ENCODE assay signal across 21 cellular contexts in the genomic region with DNA sequence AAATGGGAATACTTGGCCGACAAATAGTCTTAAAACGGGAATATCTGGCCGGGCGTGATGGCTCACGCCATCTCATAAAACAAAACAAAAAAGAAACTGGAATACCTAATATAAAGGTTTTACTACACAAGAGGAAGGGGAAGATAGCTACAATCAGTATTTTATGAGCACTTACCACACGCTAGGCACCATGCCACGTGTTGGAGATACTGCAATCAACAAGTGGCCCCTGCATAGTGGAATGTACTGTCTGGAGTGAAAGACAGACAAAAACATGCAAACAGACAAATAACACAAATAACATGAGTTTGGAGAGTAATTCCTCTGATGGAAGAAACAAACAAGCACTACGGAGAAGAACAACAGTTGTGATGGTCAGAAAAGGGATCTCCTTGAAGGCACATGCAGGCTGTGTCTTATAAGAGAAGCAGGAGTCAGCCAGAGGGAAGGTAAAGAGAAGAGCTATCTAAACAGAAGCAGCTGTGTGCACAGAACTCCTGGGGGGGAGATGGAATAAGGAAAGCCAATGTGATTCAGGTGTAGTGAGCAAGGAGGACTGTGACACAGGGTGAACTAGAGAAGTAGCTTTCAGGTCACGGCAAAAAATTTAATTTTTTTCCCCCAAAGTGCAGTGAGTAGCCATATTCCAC. TPM values are rescaled to one million over a fixed set of nuclear protein-coding genes. Genes with fewer than 3 reads are reported as not detected.
DNase-seq lines count a peak whose midpoint lies in the region; ATAC-seq, FAIRE-seq and TF ChIP-seq lines count a peak whose summit lies in the region.
"Had no signal": no experiment of that assay in that cellular context is flagged by ENCODE, and none has a peak within 500 bp of the region (broad histone marks: within the 10 kb centered on the region; RNA-seq: fewer than 3 reads in every experiment).

No MANE protein-coding gene starts in this region.

- H3K4me3 ChIP-seq in HepG2 (replicated peaks in 1 of 3; ENCODE audit: insufficient read depth in 1 of 3, low read depth in 2 of 3, low read length in 3 of 3) (no peak overlapping the region), right lobe of liver (no peak overlapping the region)
- H3K4me3 ChIP-seq: left lung, Peyer's patch had no signal

- H3K36me3 Mint-ChIP-seq in effector memory CD8-positive, alpha-beta T cell (ENCODE audit: insufficient read depth) = peaks cover 7% of the 10 kb centered on the region
- H3K36me3 Mint-ChIP-seq: brain had no signal

- intact Hi-C loops in HepG2 (cut with micrococcal nuclease; ENCODE audit: unreplicated experiment) (no loop called here), right lobe of liver (cut with DNase I) (no loop called here)

- H3K27ac Mint-ChIP-seq in effector memory CD8-positive, alpha-beta T cell = peak overlapping the region; percentile 9 to 95
- H3K27ac Mint-ChIP-seq: brain had no signal

- DNase-seq in HepG2 (ENCODE audit: low spot score) (no peak), right lobe of liver (no peak), NCI-H2029 (lab: John Stamatoyannopoulos, UW) (peak; percentile 59), COLO668 (lab: John Stamatoyannopoulos, UW; ENCODE audit: unreplicated experiment) (no peak), midbrain (lab: John Stamatoyannopoulos, UW) (no peak)
- DNase-seq in effector memory CD8-positive, alpha-beta T cell = no peak
- DNase-seq: activated T-cell treated with anti-CD3 and anti-CD28 coated beads, Interleukin-2, amount 50 U/mL, for 1 hour; DMS 273 treated with DMSO at 0.1 percent for 48 hours; hippocampal formation; Karpas-422; left lung; mesendoderm; NCI-H1417 treated with DMSO at 0.1 percent for 48 hours; NCI-H524; occipital lobe; Peyer's patch; SIG-M5 had no signal

- no peak for TF ChIP-seq EP300 in HepG2 (IDR thresholded peaks at IDR 0.05; ENCODE audit: low read depth in 2 of 2, low read length in 2 of 2)
- no peak for TF ChIP-seq EP300 in HepG2 (CRISPR knock-in tag; IDR thresholded peaks at IDR 0.05; ENCODE audit: borderline replicate concordance)

- peak overlapping the region; percentile 29 for H2AFZ ChIP-seq in HepG2 (ENCODE audit: low read length)

- H3K79me2 ChIP-seq in HepG2 (ENCODE audit: insufficient read depth, low read length) = no peaks in the 10 kb centered on the region

- no peak for ATAC-seq in HepG2
- ATAC-seq in right lobe of liver = no peak
- no peak for ATAC-seq in effector memory CD8-positive, alpha-beta T cell (replicated peaks)
- ATAC-seq in GM18867 (IDR thresholded peaks at IDR 0.05; ENCODE audit: unreplicated experiment) = no peak

- H3K9me3 Mint-ChIP-seq in effector memory CD8-positive, alpha-beta T cell = peaks cover 0 to 4% of the 10 kb centered on the region in 2 donors

- H3K9me3 ChIP-seq in HepG2 (ENCODE audit: low read length) = no peaks in the 10 kb centered on the region
- no peaks in the 10 kb centered on the region for H3K9me3 ChIP-seq in right lobe of liver
- H3K9me3 ChIP-seq: left lung, Peyer's patch had no signal

- no peak for TF ChIP-seq RAD21 in HepG2 (CRISPR knock-in tag; IDR thresholded peaks at IDR 0.05)

- H3K27me3 ChIP-seq in HepG2 (ENCODE audit: control insufficient read depth in 1 of 2, insufficient read depth in 2 of 2, low read length in 2 of 2) (no peaks in the 10 kb centered on the region), right lobe of liver (no peaks in the 10 kb centered on the region)
- H3K27me3 ChIP-seq: left lung, Peyer's patch had no signal

- TF ChIP-seq POLR2A in HepG2 (IDR thresholded peaks at IDR 0.05; ENCODE audit: insufficient read depth in 1 of 2, low read depth in 2 of 2, low read length in 2 of 2) (no peak), right lobe of liver (IDR thresholded peaks at IDR 0.05) (no peak)

- POLR2A ChIA-PET in HepG2 (lab: Yijun Ruan, JAX) = no interaction called here

- FAIRE-seq in HepG2 (lab: Jason Lieb, UNC) = no peak
- FAIRE-seq: urothelium cell line had no signal

- H3K4me3 Mint-ChIP-seq in effector memory CD8-positive, alpha-beta T cell = no peak overlapping the region
- H3K4me3 Mint-ChIP-seq: brain; CD4-positive, alpha-beta T cell had no signal

- no peak overlapping the region for H3K4me2 ChIP-seq in HepG2 (ENCODE audit: low read depth, low read length)

- no peak overlapping the region for H3K27ac ChIP-seq in HepG2 (ENCODE audit: extremely low read length, insufficient read depth, low read length)
- no peak overlapping the region for H3K27ac ChIP-seq in right lobe of liver

- TF ChIP-seq CTCF in HepG2 (CRISPR knock-in tag; IDR thresholded peaks at IDR 0.05) (no peak), right lobe of liver (IDR thresholded peaks at IDR 0.05) (no peak)

- H3K4me1 Mint-ChIP-seq in effector memory CD8-positive, alpha-beta T cell (ENCODE audit: low read depth in 2 of 2) = peaks cover 23 to 41% of the 10 kb centered on the region in 2 donors
- H3K4me1 Mint-ChIP-seq: brain had no signal

- no peaks in the 10 kb centered on the region for H3K27me3 Mint-ChIP-seq in effector memory CD8-positive, alpha-beta T cell
- H3K27me3 Mint-ChIP-seq: brain; CD4-positive, alpha-beta T cell had no signal

- no peaks in the 10 kb centered on the region for H4K20me1 ChIP-seq in HepG2 (ENCODE audit: insufficient read depth, low read length)

- CTCF ChIA-PET in HepG2 (lab: Yijun Ruan, JAX; ENCODE audit: low intra/inter-chr PET ratio, low total read pairs) = no interaction called here

- WGBS in HepG2 (ENCODE audit: low lambda C conversion rate) = 87% methylated on average over 9 of the region's 9 CpGs
- WGBS in right lobe of liver (ENCODE audit: insufficient coverage, low coverage, low lambda C conversion rate, missing lambda C conversion rate) = 85% methylated on average over 9 of the region's 9 CpGs

- BruUV-seq in HepG2 (replicated peaks; lab: Mats Ljungman, UMichigan) = no TSS peak

- H3K9ac ChIP-seq in HepG2 (ENCODE audit: insufficient read depth, low read depth, low read length) = no peak overlapping the region

- H3K4me1 ChIP-seq in HepG2 (ENCODE audit: insufficient read depth, low read length) (peaks cover 26% of the 10 kb centered on the region), right lobe of liver (no peaks in the 10 kb centered on the region)

- in situ Hi-C loops in HepG2 (cut with HindIII; ENCODE audit: extremely low pct_ligation_motif_present, low pct_unique_long_range_greater_than_20kb) = no loop called here

- H3K36me3 ChIP-seq in HepG2 (replicated peaks in 1 of 2; ENCODE audit: control insufficient read depth in 1 of 2, insufficient read depth in 2 of 2, low read length in 2 of 2) (no peaks in the 10 kb centered on the region), right lobe of liver (no peaks in the 10 kb centered on the region)
- H3K36me3 ChIP-seq: left lung, Peyer's patch had no signal

TF ChIP-seq in HepG2, 621 proteins besides CTCF, POLR2A, EP300 and RAD21 (continues in another document):
- no peak for TF ChIP-seq ZBTB4 (CRISPR knock-in tag; IDR thresholded peaks at IDR 0.05; ENCODE audit: borderline replicate concordance)
- no peak for TF ChIP-seq HHEX (CRISPR knock-in tag; IDR thresholded peaks at IDR 0.05)

RNA-seq across cellular contexts. Expression of gene AKIRIN2, which starts 39.1 kb away (rescaled TPM):
- total RNA-seq in HepG2 (2016; rRNA removed; fragmentation: Illumina TruSeq; extraction: Trizol) (23.4 and 29.2 TPM in 2 replicates), right lobe of liver (10 to 100 TPM; 10.6 to 25.3 (median 18.6) TPM)
- total RNA-seq in HepG2 (2016; cell fraction: cytosol; rRNA removed; fragmentation: Illumina TruSeq; extraction: Trizol; ENCODE audit: low read depth) = 6.7 and 8.7 TPM in 2 replicates
- total RNA-seq in HepG2 (2016; cell fraction: insoluble cytoplasmic fraction; rRNA removed; fragmentation: Illumina TruSeq; extraction: Trizol) = 21.0 and 29.6 TPM in 2 replicates
- total RNA-seq in HepG2 (2016; cell fraction: membrane; rRNA removed; fragmentation: Illumina TruSeq; extraction: Trizol) = 30.2 and 32.7 TPM in 2 replicates
- total RNA-seq in HepG2 (2016; cell fraction: nucleus; rRNA removed; fragmentation: Illumina TruSeq; extraction: Trizol) = 28.7 and 38.1 TPM in 2 replicates
- polyA plus RNA-seq in HepG2 (2011; rRNA removed) = 15.6 and 16.0 TPM in 2 replicates
- polyA plus RNA-seq in HepG2 (2011; cell fraction: cytosol; rRNA removed) = 8.3 and 10.7 TPM in 2 replicates
- 22.6 and 23.5 TPM in 2 replicates for polyA plus RNA-seq in HepG2 (2011; cell fraction: nucleus; rRNA removed)
- polyA plus RNA-seq in HepG2 (2012) = 40.3 and 44.8 TPM in 2 replicates
- 17.2 and 17.9 TPM in 2 replicates for polyA plus RNA-seq in HepG2 (2016; cell fraction: cytosol; fragmentation: Illumina TruSeq; extraction: Trizol; ENCODE audit: low read depth)
- 59.2 and 61.5 TPM in 2 replicates for polyA plus RNA-seq in HepG2 (2016; cell fraction: insoluble cytoplasmic fraction; fragmentation: Illumina TruSeq; extraction: Trizol; ENCODE audit: low read depth)
- polyA plus RNA-seq in HepG2 (2016; cell fraction: membrane; fragmentation: Illumina TruSeq; extraction: Trizol; ENCODE audit: low read depth) = 34.9 and 39.3 TPM in 2 replicates
- 58.6 and 63.2 TPM in 2 replicates for polyA plus RNA-seq in HepG2 (2016; cell fraction: nucleus; fragmentation: Illumina TruSeq; extraction: Trizol; ENCODE audit: insufficient read depth, low read depth)
- 7.8 and 15.7 TPM in 2 replicates for polyA minus RNA-seq in HepG2 (2011; rRNA and poly(A)+ RNA removed; ENCODE audit: low replicate concordance)
- polyA minus RNA-seq in HepG2 (2011; cell fraction: cytosol; rRNA and poly(A)+ RNA removed) = 25.7 and 27.7 TPM in 2 replicates
- polyA minus RNA-seq in HepG2 (2011; cell fraction: nucleus; rRNA and poly(A)+ RNA removed) = 40.0 and 50.9 TPM in 2 replicates
